ENCODE assay signal across 19 cellular contexts in the genomic region with DNA sequence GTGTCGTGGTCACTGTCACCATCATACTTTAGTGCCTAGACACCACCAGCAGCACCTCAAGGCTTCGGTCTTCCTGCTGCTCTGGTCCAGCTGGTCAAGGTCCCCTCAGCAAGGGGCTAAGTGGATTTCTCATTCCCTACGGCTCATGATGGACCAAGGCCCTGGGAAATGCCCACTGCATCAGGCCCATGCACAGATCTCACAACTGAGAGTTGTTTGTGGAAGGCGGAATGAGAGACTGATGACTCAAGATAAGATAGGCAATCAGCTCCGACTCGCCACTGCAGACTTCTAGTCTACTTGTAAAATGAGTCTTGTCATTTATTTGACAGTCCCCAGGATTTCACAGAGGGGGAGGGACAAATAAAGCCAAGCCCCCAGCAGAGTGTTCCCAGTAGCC.
"Had no signal": no experiment of that assay in that cellular context is flagged by ENCODE, and none has a peak within 500 bp of the region (broad histone marks: within the 10 kb centered on the region; RNA-seq: fewer than 3 reads in every experiment).

No MANE protein-coding gene starts in this region.

- H3K27me3 ChIP-seq: MG63 had no signal

- H3K36me3 ChIP-seq: MG63 had no signal

- H3K4me3 ChIP-seq: MG63 had no signal

- FAIRE-seq: RCC 7860 had no signal

- H3K9me3 ChIP-seq: MG63 had no signal

- ATAC-seq: SK-N-SH treated with all-trans-retinoic acid at 6 μM for 48 hours had no signal

- DNase-seq: Karpas-422, KBM-7, MG63, NCI-H1092, NCI-H1105 treated with DMSO at 0.1 percent for 48 hours, NCI-H1417 treated with DMSO at 0.1 percent for 48 hours, NCI-H146, NCI-H1694 treated with DMSO at 0.1 percent for 48 hours, NCI-H1930, NCI-H2081, NCI-H2107, NCI-H2227 treated with DMSO at 0.1 percent for 48 hours, NCI-H524, NCI-H526 treated with DMSO at 0.1 percent for 48 hours, NCI-H774, Right ventricle myocardium superior, RPMI8226 had no signal
